10 cellular contexts compared by ENCODE assay signal in genomic region chr22:19579880-19580279, GRCh38. TPM values are rescaled to one million over a fixed set of nuclear protein-coding genes. Genes with fewer than 3 reads are reported as not detected.
DNase-seq lines count a peak whose midpoint lies in the region; ATAC-seq and TF ChIP-seq lines count a peak whose summit lies in the region.
"Had no signal": no experiment of that assay in that cellular context is flagged by ENCODE, and none has a peak within 500 bp of the region (broad histone marks: within the 10 kb centered on the region; RNA-seq: fewer than 3 reads in every experiment).

No MANE protein-coding gene starts in this region.

- ATAC-seq in GM23338 (no peak), GM19467 (IDR thresholded peaks at IDR 0.05; ENCODE audit: unreplicated experiment) (no peak), HG03097 (IDR thresholded peaks at IDR 0.05; ENCODE audit: low FRiP score, unreplicated experiment) (no peak)

- no peak for TF ChIP-seq CTCF in GM23338 (conservative IDR thresholded peaks at IDR 0.05; ENCODE audit: low read depth in 2 of 2)

- peak overlapping the region; percentile 9; the same call in 1 of the 2 replicates for H2AFZ ChIP-seq in GM23338

- H3K36me3 Mint-ChIP-seq in CD4-positive, alpha-beta memory T cell, result no peaks in the 10 kb centered on the region
- no peaks in the 10 kb centered on the region for H3K36me3 Mint-ChIP-seq in GM23338 (ENCODE audit: low read depth)
- no peaks in the 10 kb centered on the region for H3K36me3 Mint-ChIP-seq in activated naive CD4-positive, alpha-beta T cell treated with anti-CD3 and anti-CD28 coated beads, Interleukin-2, amount 50 U/mL, for 24 hours

- peak overlapping the region in 6 of 8 donors; percentile 49 to 68 (median 56) for H3K4me3 Mint-ChIP-seq in CD4-positive, alpha-beta memory T cell
- H3K4me3 Mint-ChIP-seq in GM23338, result no peak overlapping the region
- H3K4me3 Mint-ChIP-seq in activated naive CD4-positive, alpha-beta T cell treated with anti-CD3 and anti-CD28 coated beads, Interleukin-2, amount 50 U/mL, for 24 hours, result peak overlapping the region; percentile 47

- H3K9me3 Mint-ChIP-seq in CD4-positive, alpha-beta memory T cell, result no peaks in the 10 kb centered on the region
- H3K9me3 Mint-ChIP-seq in GM23338, result no peaks in the 10 kb centered on the region
- no peaks in the 10 kb centered on the region for H3K9me3 Mint-ChIP-seq in activated naive CD4-positive, alpha-beta T cell treated with anti-CD3 and anti-CD28 coated beads, Interleukin-2, amount 50 U/mL, for 24 hours

- no peaks in the 10 kb centered on the region for H3F3A ChIP-seq in GM23338 (replicated peaks; ENCODE audit: low read depth)

- CTCF ChIA-PET in CD4-positive, alpha-beta memory T cell (lab: Charles Lee; ENCODE audit: partially characterized antibody), result interaction anchor here (0.8 to 1.4 kb wide), 2 partner anchors 16 to 50 kb away, joined by 3 to 4 read pairs; no protein-coding TSS in a partner anchor

- POLR2A ChIA-PET in CD4-positive, alpha-beta memory T cell (lab: Charles Lee; ENCODE audit: partially characterized antibody), result interaction anchor here (0.8 to 1.0 kb wide), 2 partner anchors 18 to 28 kb away, joined by 3 read pairs; no protein-coding TSS in a partner anchor

- no peaks in the 10 kb centered on the region for H3K27me3 ChIP-seq in CD4-positive, alpha-beta memory T cell (ENCODE audit: insufficient read depth, low read length)
- H3K27me3 ChIP-seq in GM23338 (ENCODE audit: insufficient read depth), result no peaks in the 10 kb centered on the region

- H3K27ac Mint-ChIP-seq in CD4-positive, alpha-beta memory T cell, result peak overlapping the region in 6 of 7 donors; percentile 58 to 93 (median 84)
- no peak overlapping the region for H3K27ac Mint-ChIP-seq in GM23338
- peak overlapping the region; percentile 82 for H3K27ac Mint-ChIP-seq in activated naive CD4-positive, alpha-beta T cell treated with anti-CD3 and anti-CD28 coated beads, Interleukin-2, amount 50 U/mL, for 24 hours

- H3K27me3 Mint-ChIP-seq in CD4-positive, alpha-beta memory T cell, result no peaks in the 10 kb centered on the region
- H3K27me3 Mint-ChIP-seq in GM23338 (ENCODE audit: insufficient read depth, low read depth, poor library complexity), result peaks cover 2% of the 10 kb centered on the region
- no peaks in the 10 kb centered on the region for H3K27me3 Mint-ChIP-seq in activated naive CD4-positive, alpha-beta T cell treated with anti-CD3 and anti-CD28 coated beads, Interleukin-2, amount 50 U/mL, for 24 hours

- peaks cover 38% of the 10 kb centered on the region for H3K4me1 ChIP-seq in CD4-positive, alpha-beta memory T cell (ENCODE audit: insufficient read depth, low read length)
- no peaks in the 10 kb centered on the region for H3K4me1 ChIP-seq in GM23338 (ENCODE audit: insufficient read depth)

- H3K4me3 ChIP-seq in CD4-positive, alpha-beta memory T cell (ENCODE audit: low read length in 2 of 2), result no peak overlapping the region
- no peak overlapping the region for H3K4me3 ChIP-seq in GM23338

- H3K9me3 ChIP-seq in CD4-positive, alpha-beta memory T cell (ENCODE audit: control insufficient read depth in 1 of 2, low read length in 2 of 2), result no peaks in the 10 kb centered on the region
- H3K9me3 ChIP-seq: SK-N-SH had no signal

- H3K4me2 ChIP-seq in GM23338, result no peak overlapping the region
- H3K4me2 ChIP-seq: SK-N-SH had no signal

- intact Hi-C loops in CD4-positive, alpha-beta memory T cell (cut with micrococcal nuclease), result no loop called here

- peaks cover 20 to 48% (median 32%) of the 10 kb centered on the region in 4 donors for H3K4me1 Mint-ChIP-seq in CD4-positive, alpha-beta memory T cell
- peaks cover 18% of the 10 kb centered on the region for H3K4me1 Mint-ChIP-seq in GM23338
- H3K4me1 Mint-ChIP-seq in activated naive CD4-positive, alpha-beta T cell treated with anti-CD3 and anti-CD28 coated beads, Interleukin-2, amount 50 U/mL, for 24 hours, result peaks cover 43% of the 10 kb centered on the region

- no peak overlapping the region for H3K27ac ChIP-seq in CD4-positive, alpha-beta memory T cell (ENCODE audit: low read depth, low read length)
- H3K27ac ChIP-seq in GM23338 (ENCODE audit: low read depth), result no peak overlapping the region

- H3K36me3 ChIP-seq in CD4-positive, alpha-beta memory T cell (ENCODE audit: insufficient read depth, low read length), result no peaks in the 10 kb centered on the region
- no peaks in the 10 kb centered on the region for H3K36me3 ChIP-seq in GM23338 (ENCODE audit: insufficient read depth)

- peak in 4 of 5 donors; percentile 4 to 10 (median 8) for DNase-seq in CD4-positive, alpha-beta memory T cell
- DNase-seq in GM23338 (ENCODE audit: low spot score) (no peak), lung microvascular endothelial cell (ENCODE audit: low read depth in 2 of 2) (peak; percentile 92 to 99), NCI-H524 (lab: John Stamatoyannopoulos, UW) (no peak), GDM1 (lab: John Stamatoyannopoulos, UW) (no peak)
- DNase-seq: NCI-H2171, SK-N-SH had no signal

- no peaks in the 10 kb centered on the region for H3K9me2 ChIP-seq in GM23338 (ENCODE audit: insufficient read depth)
- H3K9me2 ChIP-seq: SK-N-SH had no signal

- no peaks in the 10 kb centered on the region for H3K79me2 ChIP-seq in GM23338 (replicated peaks; ENCODE audit: insufficient read depth)

- no peaks in the 10 kb centered on the region for H4K20me1 ChIP-seq in GM23338 (replicated peaks; ENCODE audit: insufficient read depth)

TF ChIP-seq in GM23338, 12 proteins besides CTCF, POLR2A, EP300 and RAD21 (continues in another document):
- TF ChIP-seq, protein P1, sequence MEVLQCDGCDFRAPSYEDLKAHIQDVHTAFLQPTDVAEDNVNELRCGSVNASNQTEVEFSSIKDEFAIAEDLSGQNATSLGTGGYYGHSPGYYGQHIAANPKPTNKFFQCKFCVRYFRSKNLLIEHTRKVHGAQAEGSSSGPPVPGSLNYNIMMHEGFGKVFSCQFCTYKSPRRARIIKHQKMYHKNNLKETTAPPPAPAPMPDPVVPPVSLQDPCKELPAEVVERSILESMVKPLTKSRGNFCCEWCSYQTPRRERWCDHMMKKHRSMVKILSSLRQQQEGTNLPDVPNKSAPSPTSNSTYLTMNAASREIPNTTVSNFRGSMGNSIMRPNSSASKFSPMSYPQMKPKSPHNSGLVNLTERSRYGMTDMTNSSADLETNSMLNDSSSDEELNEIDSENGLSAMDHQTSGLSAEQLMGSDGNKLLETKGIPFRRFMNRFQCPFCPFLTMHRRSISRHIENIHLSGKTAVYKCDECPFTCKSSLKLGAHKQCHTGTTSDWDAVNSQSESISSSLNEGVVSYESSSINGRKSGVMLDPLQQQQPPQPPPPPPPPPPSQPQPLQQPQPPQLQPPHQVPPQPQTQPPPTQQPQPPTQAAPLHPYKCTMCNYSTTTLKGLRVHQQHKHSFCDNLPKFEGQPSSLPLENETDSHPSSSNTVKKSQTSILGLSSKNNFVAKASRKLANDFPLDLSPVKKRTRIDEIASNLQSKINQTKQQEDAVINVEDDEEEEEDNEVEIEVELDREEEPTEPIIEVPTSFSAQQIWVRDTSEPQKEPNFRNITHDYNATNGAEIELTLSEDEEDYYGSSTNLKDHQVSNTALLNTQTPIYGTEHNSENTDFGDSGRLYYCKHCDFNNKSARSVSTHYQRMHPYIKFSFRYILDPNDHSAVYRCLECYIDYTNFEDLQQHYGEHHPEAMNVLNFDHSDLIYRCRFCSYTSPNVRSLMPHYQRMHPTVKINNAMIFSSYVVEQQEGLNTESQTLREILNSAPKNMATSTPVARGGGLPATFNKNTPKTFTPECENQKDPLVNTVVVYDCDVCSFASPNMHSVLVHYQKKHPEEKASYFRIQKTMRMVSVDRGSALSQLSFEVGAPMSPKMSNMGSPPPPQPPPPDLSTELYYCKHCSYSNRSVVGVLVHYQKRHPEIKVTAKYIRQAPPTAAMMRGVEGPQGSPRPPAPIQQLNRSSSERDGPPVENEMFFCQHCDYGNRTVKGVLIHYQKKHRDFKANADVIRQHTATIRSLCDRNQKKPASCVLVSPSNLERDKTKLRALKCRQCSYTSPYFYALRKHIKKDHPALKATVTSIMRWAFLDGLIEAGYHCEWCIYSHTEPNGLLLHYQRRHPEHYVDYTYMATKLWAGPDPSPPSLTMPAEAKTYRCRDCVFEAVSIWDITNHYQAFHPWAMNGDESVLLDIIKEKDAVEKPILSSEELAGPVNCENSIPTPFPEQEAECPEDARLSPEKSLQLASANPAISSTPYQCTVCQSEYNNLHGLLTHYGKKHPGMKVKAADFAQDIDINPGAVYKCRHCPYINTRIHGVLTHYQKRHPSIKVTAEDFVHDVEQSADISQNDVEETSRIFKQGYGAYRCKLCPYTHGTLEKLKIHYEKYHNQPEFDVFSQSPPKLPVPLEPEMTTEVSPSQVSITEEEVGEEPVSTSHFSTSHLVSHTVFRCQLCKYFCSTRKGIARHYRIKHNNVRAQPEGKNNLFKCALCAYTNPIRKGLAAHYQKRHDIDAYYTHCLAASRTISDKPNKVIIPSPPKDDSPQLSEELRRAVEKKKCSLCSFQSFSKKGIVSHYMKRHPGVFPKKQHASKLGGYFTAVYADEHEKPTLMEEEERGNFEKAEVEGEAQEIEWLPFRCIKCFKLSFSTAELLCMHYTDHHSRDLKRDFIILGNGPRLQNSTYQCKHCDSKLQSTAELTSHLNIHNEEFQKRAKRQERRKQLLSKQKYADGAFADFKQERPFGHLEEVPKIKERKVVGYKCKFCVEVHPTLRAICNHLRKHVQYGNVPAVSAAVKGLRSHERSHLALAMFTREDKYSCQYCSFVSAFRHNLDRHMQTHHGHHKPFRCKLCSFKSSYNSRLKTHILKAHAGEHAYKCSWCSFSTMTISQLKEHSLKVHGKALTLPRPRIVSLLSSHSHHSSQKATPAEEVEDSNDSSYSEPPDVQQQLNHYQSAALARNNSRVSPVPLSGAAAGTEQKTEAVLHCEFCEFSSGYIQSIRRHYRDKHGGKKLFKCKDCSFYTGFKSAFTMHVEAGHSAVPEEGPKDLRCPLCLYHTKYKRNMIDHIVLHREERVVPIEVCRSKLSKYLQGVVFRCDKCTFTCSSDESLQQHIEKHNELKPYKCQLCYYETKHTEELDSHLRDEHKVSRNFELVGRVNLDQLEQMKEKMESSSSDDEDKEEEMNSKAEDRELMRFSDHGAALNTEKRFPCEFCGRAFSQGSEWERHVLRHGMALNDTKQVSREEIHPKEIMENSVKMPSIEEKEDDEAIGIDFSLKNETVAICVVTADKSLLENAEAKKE (CRISPR knock-in tag; IDR thresholded peaks at IDR 0.05), result no peak
- TF ChIP-seq, protein P2, sequence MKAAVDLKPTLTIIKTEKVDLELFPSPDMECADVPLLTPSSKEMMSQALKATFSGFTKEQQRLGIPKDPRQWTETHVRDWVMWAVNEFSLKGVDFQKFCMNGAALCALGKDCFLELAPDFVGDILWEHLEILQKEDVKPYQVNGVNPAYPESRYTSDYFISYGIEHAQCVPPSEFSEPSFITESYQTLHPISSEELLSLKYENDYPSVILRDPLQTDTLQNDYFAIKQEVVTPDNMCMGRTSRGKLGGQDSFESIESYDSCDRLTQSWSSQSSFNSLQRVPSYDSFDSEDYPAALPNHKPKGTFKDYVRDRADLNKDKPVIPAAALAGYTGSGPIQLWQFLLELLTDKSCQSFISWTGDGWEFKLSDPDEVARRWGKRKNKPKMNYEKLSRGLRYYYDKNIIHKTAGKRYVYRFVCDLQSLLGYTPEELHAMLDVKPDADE (IDR thresholded peaks at IDR 0.05), result no peak

RNA-seq across cellular contexts. Expression of gene CLDN5, which starts 55.7 kb away (rescaled TPM):
- total RNA-seq in CD4-positive, alpha-beta memory T cell, result not detected
- under 1 TPM; 0.18 to 0.72 TPM for polyA plus RNA-seq in CD4-positive, alpha-beta memory T cell
- total RNA-seq in GM23338 (2014; rRNA removed; shearing (Covaris generic)), result 1.4 and 3.2 TPM in 2 replicates
- polyA plus RNA-seq in GM23338 (2016; fragmentation: Nextera tagmentation; extraction: Ambion mirVana), result 2.0 and 3.9 TPM in 2 replicates
- 533 and 904 TPM in 2 replicates for total RNA-seq in lung microvascular endothelial cell
- polyA plus RNA-seq: SK-N-SH had no signal

Comparison
In these comparisons a context has a peak if more than half of its experiments do, and no peak if none do; other contexts are left out.
1. DNase-seq: peak in CD4-positive, alpha-beta memory T cell (4 of 5) and lung microvascular endothelial cell (2 of 2); none in GM23338 (single experiment), NCI-H524 (0 of 2) and GDM1 (single experiment).
2. RNA of gene CLDN5, which starts 55.7 kb away (total RNA-seq): 533 to 904 TPM in lung microvascular endothelial cell; 1.4 to 3.2 TPM in GM23338 and not detected in CD4-positive, alpha-beta memory T cell; every median in the first group is over 100 times any median in the second.